Comparison of ENCODE assay signal across 9 cellular contexts in the genomic region with DNA sequence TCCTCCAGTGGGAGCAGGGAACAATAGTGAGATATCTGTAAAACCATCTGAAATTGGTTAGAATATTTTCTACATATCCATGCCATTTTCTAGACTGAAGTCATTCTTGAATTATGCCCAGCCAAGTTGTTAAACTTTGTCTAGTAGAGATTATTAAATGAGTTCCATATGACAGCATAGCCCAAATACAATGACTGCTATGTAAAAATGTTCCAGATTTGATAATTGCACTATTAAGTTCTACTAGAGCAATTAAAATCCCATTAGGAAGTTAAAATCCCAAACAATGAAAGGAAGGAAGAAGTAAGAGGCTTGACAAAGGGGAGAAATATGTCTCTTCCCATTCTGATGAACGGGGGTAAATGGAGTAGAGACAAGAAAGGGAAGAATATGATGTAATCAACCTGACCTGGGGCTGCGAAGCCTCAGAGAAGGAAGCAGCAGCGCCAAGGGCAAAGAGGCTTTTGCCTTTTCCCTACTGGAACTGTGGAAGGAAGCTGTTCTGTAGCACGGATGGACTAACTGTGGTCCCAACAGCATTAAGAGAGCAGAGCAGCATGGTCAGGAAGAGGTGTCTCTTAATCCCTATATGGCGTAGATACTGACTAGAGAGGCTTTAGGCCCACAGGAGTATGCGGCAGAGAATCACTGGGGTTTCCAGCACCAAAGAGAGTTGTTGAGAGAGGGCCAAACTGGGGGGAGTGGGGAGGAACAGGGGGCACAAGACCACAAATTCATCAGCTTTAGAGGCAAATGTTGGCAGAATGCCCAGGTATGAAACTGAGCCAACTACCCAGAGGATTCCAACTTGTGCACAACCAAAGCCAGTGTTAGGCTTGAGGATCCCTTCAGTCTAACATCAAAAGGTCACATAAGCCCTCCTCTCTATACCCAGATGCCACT. TPM values are rescaled to one million over a fixed set of nuclear protein-coding genes. Genes with fewer than 3 reads are reported as not detected.
A peak's percentile ranks its signal among the peaks of the same experiment; 100 is the strongest.
DNase-seq lines count a peak whose midpoint lies in the region; ATAC-seq and TF ChIP-seq lines count a peak whose summit lies in the region.
"Had no signal": no experiment of that assay in that cellular context is flagged by ENCODE, and none has a peak within 500 bp of the region (broad histone marks: within the 10 kb centered on the region; RNA-seq: fewer than 3 reads in every experiment).

No MANE protein-coding gene starts in this region.

- H3K4me3 ChIP-seq in BJ (ENCODE audit: low read depth, low read length) (no peak overlapping the region), muscle layer of colon (ENCODE audit: low read depth in 1 of 2, low read length in 2 of 2) (no peak overlapping the region), PC-9 (no peak overlapping the region)

- ATAC-seq in GM21619 (IDR thresholded peaks at IDR 0.05; ENCODE audit: unreplicated experiment) = no peak

- intact Hi-C loops in PC-9 (cut with micrococcal nuclease; ENCODE audit: unreplicated experiment) = no loop called here

- H3K9ac ChIP-seq in muscle layer of colon (ENCODE audit: low read length) = no peak overlapping the region

- H3K36me3 ChIP-seq in BJ (ENCODE audit: control insufficient read depth, insufficient read depth, low read length) = peaks cover 2% of the 10 kb centered on the region; the same call in 1 of the 2 replicates
- no peaks in the 10 kb centered on the region for H3K36me3 ChIP-seq in muscle layer of colon (ENCODE audit: insufficient read depth, low read length)
- H3K36me3 ChIP-seq in PC-9 (ENCODE audit: low read depth) = no peaks in the 10 kb centered on the region

- H3K27me3 ChIP-seq in BJ (ENCODE audit: control insufficient read depth, insufficient read depth, low read length) (no peaks in the 10 kb centered on the region), muscle layer of colon (ENCODE audit: control insufficient read depth in 1 of 2, insufficient read depth in 2 of 2, low read length in 2 of 2) (no peaks in the 10 kb centered on the region), PC-9 (ENCODE audit: insufficient read depth, low read depth) (no peaks in the 10 kb centered on the region)

- H3K4me2 ChIP-seq in PC-9 = no peak overlapping the region

- peak overlapping the region; percentile 81 for H3K27ac ChIP-seq in cingulate gyrus (ENCODE audit: low read depth, low read length)
- H3K27ac ChIP-seq in muscle layer of colon (ENCODE audit: low read depth, low read length) = peak overlapping the region; percentile 79
- no peak overlapping the region for H3K27ac ChIP-seq in PC-9

- H3F3A ChIP-seq in PC-9 (ENCODE audit: insufficient read depth, low read depth) = no peaks in the 10 kb centered on the region

- no peaks in the 10 kb centered on the region for H3K79me2 ChIP-seq in PC-9 (ENCODE audit: low read depth)

- no peak overlapping the region for H2AFZ ChIP-seq in PC-9

- CTCF ChIA-PET in BJ (lab: Yijun Ruan, JAX) = interaction anchor here (1.2 to 1.9 kb wide), 2 partner anchors 13 to 46 kb away, joined by 3 to 6 read pairs; no protein-coding TSS in a partner anchor
- CTCF ChIA-PET in PC-9 (lab: Charles Lee) = no interaction called here

- DNase-seq in BJ (ENCODE audit: low read depth) (peak; percentile 89), NCI-H2029 (lab: John Stamatoyannopoulos, UW) (peak; percentile 5), NCI-H1417 (lab: John Stamatoyannopoulos, UW) (no peak), PC-9 (no peak), HuH-7.5 (ENCODE audit: low spot score) (no peak)
- DNase-seq: GF-D8 had no signal

- POLR2A ChIA-PET in BJ (lab: Charles Lee) (no interaction called here), PC-9 (lab: Charles Lee; ENCODE audit: unreplicated experiment) (no interaction called here)

- no peaks in the 10 kb centered on the region for H3K9me3 ChIP-seq in muscle layer of colon (ENCODE audit: low read length)
- H3K9me3 ChIP-seq in PC-9 (ENCODE audit: insufficient read depth, low read depth) = no peaks in the 10 kb centered on the region

- TF ChIP-seq CTCF in BJ (IDR thresholded peaks at IDR 0.05; ENCODE audit: insufficient read depth, low read depth, low read length) = 0 out of 2 replicates have a peak, but pooled peaks have one; percentile 26
- no peak for TF ChIP-seq CTCF in PC-9 (conservative IDR thresholded peaks at IDR 0.05)

- H4K20me1 ChIP-seq in PC-9 (ENCODE audit: insufficient read depth) = no peaks in the 10 kb centered on the region

- no peaks in the 10 kb centered on the region for H3K9me2 ChIP-seq in PC-9 (ENCODE audit: insufficient read depth)

- no TSS peak for BruUV-seq in PC-9 (replicated peaks; lab: Mats Ljungman, UMichigan)

- H3K4me1 ChIP-seq in muscle layer of colon (ENCODE audit: insufficient read depth, low read length) (peaks cover 38% of the 10 kb centered on the region), PC-9 (replicated peaks; ENCODE audit: insufficient read depth) (no peaks in the 10 kb centered on the region)

RNA-seq across cellular contexts. Expression of gene RRP8, which starts 26.7 kb away (rescaled TPM):
- polyA plus RNA-seq in BJ (2011; rRNA removed) = 9.9 and 14.4 TPM in 2 replicates
- polyA minus RNA-seq in BJ (2011; rRNA and poly(A)+ RNA removed) = 5.9 and 8.6 TPM in 2 replicates
- total RNA-seq in PC-9 (2021) = 10.0 and 10.1 TPM in 2 replicates

RNA-seq across cellular contexts. Expression of gene ILK, which starts 26.9 kb away (rescaled TPM):
- 449 and 654 TPM in 2 replicates for polyA plus RNA-seq in BJ (2011; rRNA removed)
- 282 and 375 TPM in 2 replicates for polyA minus RNA-seq in BJ (2011; rRNA and poly(A)+ RNA removed)
- total RNA-seq in PC-9 (2021) = 65.3 and 69.7 TPM in 2 replicates

RNA-seq across cellular contexts. Expression of gene TAF10, which starts 35.3 kb away (rescaled TPM):
- 158 and 205 TPM in 2 replicates for polyA plus RNA-seq in BJ (2011; rRNA removed)
- polyA minus RNA-seq in BJ (2011; rRNA and poly(A)+ RNA removed) = 98.3 and 126 TPM in 2 replicates
- total RNA-seq in PC-9 (2021) = 51.5 and 61.2 TPM in 2 replicates

RNA-seq across cellular contexts. Expression of gene TPP1, which starts 42.5 kb away (rescaled TPM):
- 69.7 and 77.6 TPM in 2 replicates for polyA plus RNA-seq in BJ (2011; rRNA removed)
- 48.0 and 60.2 TPM in 2 replicates for polyA minus RNA-seq in BJ (2011; rRNA and poly(A)+ RNA removed)
- 31.4 and 46.7 TPM in 2 replicates for total RNA-seq in PC-9 (2021)

Comparison
In these comparisons a context has a peak if more than half of its experiments do, and no peak if none do; other contexts are left out.
1. DNase-seq: peak in BJ (single experiment) and NCI-H2029 (single experiment); none in NCI-H1417 (0 of 3), PC-9 (0 of 2) and HuH-7.5 (single experiment).